ENCODE assay signal across 8 cellular contexts in genomic region chr9:447230-448025, GRCh38. TPM values are rescaled to one million over a fixed set of nuclear protein-coding genes. Genes with fewer than 3 reads are reported as not detected.
DNase-seq lines count a peak whose midpoint lies in the region; ATAC-seq and TF ChIP-seq lines count a peak whose summit lies in the region.

No MANE protein-coding gene starts in this region.

- peaks cover 10 to 16% of the 10 kb centered on the region in 2 donors for H3K36me3 Mint-ChIP-seq in activated naive CD4-positive, alpha-beta T cell treated with anti-CD3 and anti-CD28 coated beads, Interleukin-2, amount 50 U/mL, for 72 hours

- peak overlapping the region; percentile 25 to 80 for H3K27ac Mint-ChIP-seq in activated naive CD4-positive, alpha-beta T cell treated with anti-CD3 and anti-CD28 coated beads, Interleukin-2, amount 50 U/mL, for 72 hours

- DNase-seq in RKO (ENCODE audit: low spot score) = peak; percentile 43
- DNase-seq in activated naive CD4-positive, alpha-beta T cell treated with anti-CD3 and anti-CD28 coated beads, Interleukin-2, amount 50 U/mL, for 72 hours (ENCODE audit: low spot score in 2 of 2) = peak in 1 of 2 donors; percentile 49
- peak; percentile 68 for DNase-seq in stimulated activated CD4-positive, alpha-beta T cell treated with anti-CD3 and anti-CD28 coated beads, Interleukin-15, amount 100 ng/mL, for 24 hours
- DNase-seq in EL = no peak
- no peak for DNase-seq in hypothalamus (lab: John Stamatoyannopoulos, UW)
- no peak for DNase-seq in BE2C
- no peak for DNase-seq in NCI-H1092 treated with DMSO at 0.1 percent for 48 hours (lab: John Stamatoyannopoulos, UW)

- H3K4me1 ChIP-seq in BE2C = no peaks in the 10 kb centered on the region

- H3K27me3 ChIP-seq in BE2C = no peaks in the 10 kb centered on the region

- no peaks in the 10 kb centered on the region for H3K9me3 ChIP-seq in BE2C

- no peak for TF ChIP-seq CTCF in BE2C (IDR thresholded peaks at IDR 0.05; ENCODE audit: low read depth, low read length)

- no peaks in the 10 kb centered on the region for H3K36me3 ChIP-seq in BE2C

- H3K4me3 ChIP-seq in BE2C (ENCODE audit: low read depth, low read length) = no peak overlapping the region

- peak; percentile 75 for ATAC-seq in GM21423 (IDR thresholded peaks at IDR 0.05; ENCODE audit: unreplicated experiment)
- ATAC-seq in activated naive CD4-positive, alpha-beta T cell treated with anti-CD3 and anti-CD28 coated beads, Interleukin-2, amount 50 U/mL, for 72 hours = peak; percentile 99

- no peaks in the 10 kb centered on the region for H3K9me3 Mint-ChIP-seq in activated naive CD4-positive, alpha-beta T cell treated with anti-CD3 and anti-CD28 coated beads, Interleukin-2, amount 50 U/mL, for 72 hours

RNA-seq across cellular contexts. Expression of gene KANK1, which starts 57.1 kb away (rescaled TPM):
- total RNA-seq in activated naive CD4-positive, alpha-beta T cell treated with anti-CD3 and anti-CD28 coated beads, Interleukin-2, amount 50 U/mL, for 72 hours = 1 to 10 TPM; 2.9 to 6.2 TPM
- 0.12 TPM for polyA plus RNA-seq in BE2C (2012; ENCODE audit: insufficient read depth, insufficient read length, low read depth)

Comparison
In these comparisons a context has a peak if more than half of its experiments do, and no peak if none do; other contexts are left out.
1. DNase-seq: peak in RKO (single experiment) and stimulated activated CD4-positive, alpha-beta T cell treated with anti-CD3 and anti-CD28 coated beads, Interleukin-15, amount 100 ng/mL, for 24 hours (single experiment); none in EL (single experiment), hypothalamus (0 of 51), BE2C (single experiment) and NCI-H1092 treated with DMSO at 0.1 percent for 48 hours (single experiment).